Comparison of ENCODE assay signal across 14 cellular contexts in the genomic region with DNA sequence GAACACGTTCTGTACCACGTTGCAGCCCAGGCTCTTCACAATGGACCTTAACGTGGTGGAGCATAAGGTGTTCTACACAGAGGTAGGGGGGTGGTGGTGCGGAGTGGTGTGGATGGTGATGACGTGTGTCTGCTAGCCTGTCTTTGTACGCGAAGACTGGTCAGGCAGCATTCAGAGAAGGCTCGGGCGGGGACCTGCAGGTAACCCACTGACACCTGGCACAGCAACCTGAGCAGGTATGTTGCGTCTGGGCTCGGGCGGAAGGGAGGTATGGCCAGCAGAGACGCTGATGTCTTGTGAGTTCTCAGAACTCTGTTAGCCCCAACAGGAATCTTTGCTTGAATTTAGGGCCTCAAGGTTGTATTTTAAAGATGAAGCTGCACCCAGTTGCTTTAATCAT. TPM values are rescaled to one million over a fixed set of nuclear protein-coding genes. Genes with fewer than 3 reads are reported as not detected.
DNase-seq lines count a peak whose midpoint lies in the region; ATAC-seq and TF ChIP-seq lines count a peak whose summit lies in the region.
"Had no signal": no experiment of that assay in that cellular context is flagged by ENCODE, and none has a peak within 500 bp of the region (broad histone marks: within the 10 kb centered on the region; RNA-seq: fewer than 3 reads in every experiment).

No MANE protein-coding gene starts in this region.

- no peaks in the 10 kb centered on the region for H3K9me3 Mint-ChIP-seq in activated T-cell treated with anti-CD3 and anti-CD28 coated beads, Interleukin-2, amount 50 U/mL, for 24 hours
- H3K9me3 Mint-ChIP-seq in activated T-cell treated with anti-CD3 and anti-CD28 coated beads, Interleukin-2, amount 50 U/mL, for 72 hours, result no peaks in the 10 kb centered on the region
- H3K9me3 Mint-ChIP-seq in memory B cell (no peaks in the 10 kb centered on the region), nephron progenitor cell (no peaks in the 10 kb centered on the region)

- H3K27me3 Mint-ChIP-seq in activated T-cell treated with anti-CD3 and anti-CD28 coated beads, Interleukin-2, amount 50 U/mL, for 24 hours, result no peaks in the 10 kb centered on the region
- no peaks in the 10 kb centered on the region for H3K27me3 Mint-ChIP-seq in activated T-cell treated with anti-CD3 and anti-CD28 coated beads, Interleukin-2, amount 50 U/mL, for 72 hours (ENCODE audit: low read depth)
- H3K27me3 Mint-ChIP-seq in T-helper 17 cell (no peaks in the 10 kb centered on the region), memory B cell (no peaks in the 10 kb centered on the region), nephron progenitor cell (ENCODE audit: low read depth, poor library complexity) (no peaks in the 10 kb centered on the region)
- H3K27me3 Mint-ChIP-seq: B cell had no signal

- no peak overlapping the region for H3K4me3 Mint-ChIP-seq in activated T-cell treated with anti-CD3 and anti-CD28 coated beads, Interleukin-2, amount 50 U/mL, for 24 hours
- H3K4me3 Mint-ChIP-seq in activated T-cell treated with anti-CD3 and anti-CD28 coated beads, Interleukin-2, amount 50 U/mL, for 72 hours, result no peak overlapping the region
- H3K4me3 Mint-ChIP-seq in T-helper 17 cell (no peak overlapping the region), memory B cell (peak overlapping the region; percentile 14), nephron progenitor cell (no peak overlapping the region)
- H3K4me3 Mint-ChIP-seq: B cell had no signal

- H3K9me3 ChIP-seq in T-helper 17 cell (ENCODE audit: control insufficient read depth, low read length, poor library complexity, severe bottlenecking) (no peaks in the 10 kb centered on the region), MG63 (no peaks in the 10 kb centered on the region)
- H3K9me3 ChIP-seq: Peyer's patch had no signal

- no peak overlapping the region for H3K4me3 ChIP-seq in MG63
- H3K4me3 ChIP-seq: Peyer's patch had no signal

- H3K36me3 Mint-ChIP-seq in activated T-cell treated with anti-CD3 and anti-CD28 coated beads, Interleukin-2, amount 50 U/mL, for 24 hours (ENCODE audit: low read depth), result peaks cover 88% of the 10 kb centered on the region
- peaks cover 12 to 29% of the 10 kb centered on the region in 2 donors for H3K36me3 Mint-ChIP-seq in activated T-cell treated with anti-CD3 and anti-CD28 coated beads, Interleukin-2, amount 50 U/mL, for 72 hours (ENCODE audit: insufficient read depth in 2 of 2)
- H3K36me3 Mint-ChIP-seq in T-helper 17 cell (ENCODE audit: low read depth) (peaks cover 7% of the 10 kb centered on the region), memory B cell (peaks cover 42% of the 10 kb centered on the region), nephron progenitor cell (ENCODE audit: low read depth) (peaks cover 76% of the 10 kb centered on the region)

- peaks cover 20% of the 10 kb centered on the region for H3K4me1 Mint-ChIP-seq in activated T-cell treated with anti-CD3 and anti-CD28 coated beads, Interleukin-2, amount 50 U/mL, for 24 hours (ENCODE audit: low read depth)
- H3K4me1 Mint-ChIP-seq in activated T-cell treated with anti-CD3 and anti-CD28 coated beads, Interleukin-2, amount 50 U/mL, for 72 hours (ENCODE audit: low read depth), result peaks cover 9% of the 10 kb centered on the region
- H3K4me1 Mint-ChIP-seq in T-helper 17 cell, result peaks cover 29% of the 10 kb centered on the region
- peaks cover 19% of the 10 kb centered on the region for H3K4me1 Mint-ChIP-seq in memory B cell
- no peaks in the 10 kb centered on the region for H3K4me1 Mint-ChIP-seq in nephron progenitor cell

- TF ChIP-seq CTCF in nephron progenitor cell (IDR thresholded peaks at IDR 0.05), result no peak

- peak overlapping the region; percentile 44 for H3K27ac Mint-ChIP-seq in activated T-cell treated with anti-CD3 and anti-CD28 coated beads, Interleukin-2, amount 50 U/mL, for 24 hours
- H3K27ac Mint-ChIP-seq in activated T-cell treated with anti-CD3 and anti-CD28 coated beads, Interleukin-2, amount 50 U/mL, for 72 hours, result no peak overlapping the region
- peak overlapping the region; percentile 87 for H3K27ac Mint-ChIP-seq in T-helper 17 cell
- peak overlapping the region; percentile 38 for H3K27ac Mint-ChIP-seq in memory B cell
- H3K27ac Mint-ChIP-seq in nephron progenitor cell, result no peak overlapping the region
- H3K27ac Mint-ChIP-seq: B cell had no signal

- no peaks in the 10 kb centered on the region for H3K27me3 ChIP-seq in MG63
- H3K27me3 ChIP-seq: Peyer's patch had no signal

- ATAC-seq in activated T-cell treated with anti-CD3 and anti-CD28 coated beads, Interleukin-2, amount 50 U/mL, for 72 hours (replicated peaks in 1 of 2), result no peak
- no peak for ATAC-seq in T-helper 17 cell
- ATAC-seq in memory B cell (ENCODE audit: low read depth), result no peak

- peaks cover 10% of the 10 kb centered on the region for H3K36me3 ChIP-seq in MG63

- DNase-seq in activated T-cell treated with anti-CD3 and anti-CD28 coated beads, Interleukin-2, amount 50 U/mL, for 24 hours, result no peak
- DNase-seq in activated T-cell treated with anti-CD3 and anti-CD28 coated beads, Interleukin-2, amount 50 U/mL, for 72 hours, result no peak
- no peak for DNase-seq in T-helper 17 cell
- no peak for DNase-seq in memory B cell (ENCODE audit: low spot score in 2 of 2)
- DNase-seq in NCI-H446 treated with DMSO at 0.1 percent for 48 hours (lab: John Stamatoyannopoulos, UW), result no peak
- DNase-seq in MG63, result no peak
- no peak for DNase-seq in nephron progenitor cell
- DNase-seq: KBM-7, MM.1S, NCI-H2029, NCI-H69, Peyer's patch, SHP77 treated with DMSO at 0.1 percent for 48 hours had no signal

RNA-seq across cellular contexts. Expression of gene TRRAP, which starts 55.0 kb away (rescaled TPM):
- 10 to 100 TPM; 59.3 to 63.1 TPM for total RNA-seq in activated T-cell treated with anti-CD3 and anti-CD28 coated beads, Interleukin-2, amount 50 U/mL, for 72 hours
- total RNA-seq in T-helper 17 cell, result 10 to 100 TPM; 70.1 to 77.2 TPM
- total RNA-seq in MG63 (2014; rRNA removed; shearing (Covaris generic); ENCODE audit: low replicate concordance), result 3.4 and 3.9 TPM in 2 replicates

Comparison
In these comparisons a context has a peak if more than half of its experiments do, and no peak if none do; other contexts are left out.
1. H3K27ac Mint-ChIP-seq: peak in activated T-cell treated with anti-CD3 and anti-CD28 coated beads, Interleukin-2, amount 50 U/mL, for 24 hours (single experiment), T-helper 17 cell (single experiment) and memory B cell (single experiment); none in activated T-cell treated with anti-CD3 and anti-CD28 coated beads, Interleukin-2, amount 50 U/mL, for 72 hours (single experiment) and nephron progenitor cell (single experiment).
2. RNA of gene TRRAP, which starts 55.0 kb away (total RNA-seq): 70.1 to 77.2 TPM in T-helper 17 cell and 59.3 to 63.1 TPM in activated T-cell treated with anti-CD3 and anti-CD28 coated beads, Interleukin-2, amount 50 U/mL, for 72 hours; 3.4 to 3.9 TPM in MG63; every median in the first group is over 10 times any median in the second.